ENCODE assay signal across 8 cellular contexts in genomic region chr11:118791015-118791960, GRCh38. TPM values are rescaled to one million over a fixed set of nuclear protein-coding genes. Genes with fewer than 3 reads are reported as not detected.
DNase-seq lines count a peak whose midpoint lies in the region; ATAC-seq, FAIRE-seq and TF ChIP-seq lines count a peak whose summit lies in the region.

DDX6 (minus strand) TSS chr11:118791164; CDS start chr11:118786251, 4,913 bp downstream.

- CTCF ChIA-PET in A549 (lab: Yijun Ruan, JAX), result interaction anchor here (0.6 to 4.1 kb wide), 27 partner anchors 9 to 352 kb away, joined by 3 to 18 read pairs (median 4); partner anchors contain the start of gene BCL9L
- CTCF ChIA-PET in activated CD4-positive, alpha-beta T cell treated with anti-CD3 and anti-CD28 coated beads, Interleukin-2, amount 10 ng/mL, durations not matched to agents 7 days and 5 days (lab: Charles Lee), result interaction anchor here (0.9 to 5.8 kb wide), 14 partner anchors 8 to 209 kb away, joined by 3 to 40 read pairs (median 4); partner anchors contain the start of genes BCL9L and CXCR5

- peak within 1 kb of the TSS; percentile 99 for H3K4me3 Mint-ChIP-seq in activated CD4-positive, alpha-beta T cell treated with anti-CD3 and anti-CD28 coated beads, Interleukin-2, amount 10 ng/mL, durations not matched to agents 7 days and 5 days

- POLR2A ChIA-PET in A549 (lab: Yijun Ruan, JAX), result interaction anchor here (0.5 to 1.7 kb wide), 11 partner anchors 8 to 389 kb away, joined by 3 to 10 read pairs (median 6); partner anchors contain the start of gene BCL9L
- POLR2A ChIA-PET in activated CD4-positive, alpha-beta T cell treated with anti-CD3 and anti-CD28 coated beads, Interleukin-2, amount 10 ng/mL, durations not matched to agents 7 days and 5 days (lab: Charles Lee), result interaction anchor here (0.7 to 3.7 kb wide), 6 partner anchors 64 to 374 kb away, joined by 3 to 15 read pairs (median 5); no protein-coding TSS in a partner anchor

- no peak for FAIRE-seq in A549 (lab: Jason Lieb, UNC)

- TF ChIP-seq CTCF in A549 (IDR thresholded peaks at IDR 0.05) (no peak; the same call in 2 of the 3 replicates), coronary artery (IDR thresholded peaks at IDR 0.05) (no peak)

- peak within 1 kb of the TSS; percentile 100 for H3K27ac Mint-ChIP-seq in activated CD4-positive, alpha-beta T cell treated with anti-CD3 and anti-CD28 coated beads, Interleukin-2, amount 10 ng/mL, durations not matched to agents 7 days and 5 days

- TF ChIP-seq POLR2A in A549 (IDR thresholded peaks at IDR 0.05; ENCODE audit: low read length), result peak; percentile 62

- TF ChIP-seq EP300 in A549 (IDR thresholded peaks at IDR 0.05), result no peak

- DNase-seq in A549 (ENCODE audit: low read depth in 1 of 2, low spot score in 1 of 2) (peak; percentile 62 to 81), NCI-H526 (lab: John Stamatoyannopoulos, UW) (peak; percentile 87 to 98), coronary artery (ENCODE audit: low spot score) (peak; percentile 94), left kidney (ENCODE audit: low read depth, low spot score) (peak; percentile 97)
- peak; percentile 94 for DNase-seq in activated CD4-positive, alpha-beta T cell treated with anti-CD3 and anti-CD28 coated beads, Interleukin-2, amount 10 ng/mL, durations not matched to agents 7 days and 5 days
- peak; percentile 85 to 86 for DNase-seq in stimulated activated CD4-positive, alpha-beta T cell treated with anti-CD3 and anti-CD28 coated beads, Interleukin-1b, Interleukin-23, amount 100 ng/mL, for 4 hours (ENCODE audit: low read depth in 2 of 2)

- H3K9me3 Mint-ChIP-seq in activated CD4-positive, alpha-beta T cell treated with anti-CD3 and anti-CD28 coated beads, Interleukin-2, amount 10 ng/mL, durations not matched to agents 7 days and 5 days, result no peaks in the 10 kb centered on the region

- peak in 1 of 2 experiments; percentile 14; a peak in 1 of 5 replicates for TF ChIP-seq RAD21 in A549 (conservative IDR thresholded peaks at IDR 0.05 in 1 of 2, IDR thresholded peaks at IDR 0.05 in 1 of 2)

- H3K36me3 Mint-ChIP-seq in activated CD4-positive, alpha-beta T cell treated with anti-CD3 and anti-CD28 coated beads, Interleukin-2, amount 10 ng/mL, durations not matched to agents 7 days and 5 days (ENCODE audit: low read depth), result peaks cover 20% of the 10 kb centered on the region

- 2% methylated on average over 20 of the region's 94 CpGs for WGBS in A549 (ENCODE audit: missing lambda C conversion rate)

- H3K27ac ChIP-seq in A549 (peak within 1 kb of the TSS; percentile 100), coronary artery (peak within 1 kb of the TSS; percentile 100)

- peak; percentile 79 to 81 for ATAC-seq in A549
- peak; percentile 44 for ATAC-seq in GM18867 (IDR thresholded peaks at IDR 0.05; ENCODE audit: unreplicated experiment)
- peak; percentile 46 for ATAC-seq in HG03342 (IDR thresholded peaks at IDR 0.05; ENCODE audit: unreplicated experiment)

- no peaks in the 10 kb centered on the region for H3K9me3 ChIP-seq in A549

- peak within 1 kb of the TSS; percentile 69 for H3K4me3 ChIP-seq in A549
- peak within 1 kb of the TSS; percentile 90 for H3K4me3 ChIP-seq in coronary artery

- H3K4me2 ChIP-seq in A549, result peak within 1 kb of the TSS; percentile 91

- H3K4me1 ChIP-seq in A549, result peaks cover 24% of the 10 kb centered on the region

- H3K27me3 Mint-ChIP-seq in activated CD4-positive, alpha-beta T cell treated with anti-CD3 and anti-CD28 coated beads, Interleukin-2, amount 10 ng/mL, durations not matched to agents 7 days and 5 days, result no peaks in the 10 kb centered on the region

- peaks cover 28% of the 10 kb centered on the region for H3K4me1 Mint-ChIP-seq in activated CD4-positive, alpha-beta T cell treated with anti-CD3 and anti-CD28 coated beads, Interleukin-2, amount 10 ng/mL, durations not matched to agents 7 days and 5 days

TF ChIP-seq in A549, 52 proteins besides CTCF, POLR2A, EP300 and RAD21:
- TF ChIP-seq HDAC2 (IDR thresholded peaks at IDR 0.05) (no peak), JUN (IDR thresholded peaks at IDR 0.05) (peak; percentile 47 to 79; a peak in 4 of 5 replicates), PHF8 (IDR thresholded peaks at IDR 0.05; ENCODE audit: borderline replicate concordance, low read depth) (peak; percentile 75; the same call in 1 of the 2 replicates), MYC (IDR thresholded peaks at IDR 0.05; ENCODE audit: borderline replicate concordance, low read length) (peak; percentile 49; the same call in 1 of the 2 replicates), MAX (IDR thresholded peaks at IDR 0.05) (peak; percentile 30), CEBPB (IDR thresholded peaks at IDR 0.05) (peak in 1 of 2 experiments; percentile 8; a peak in 1 of 4 replicates)

RNA-seq across cellular contexts. Expression of gene DDX6, which starts in this region (rescaled TPM):
- polyA plus RNA-seq in A549 (2011; rRNA removed), result 41.4 and 43.8 TPM in 2 replicates
- 3.2 and 4.6 TPM in 2 replicates for polyA plus RNA-seq in A549 (2012; cell fraction: cytosol; rRNA removed)
- polyA plus RNA-seq in A549 (2012; cell fraction: nucleus; rRNA removed), result 3.1 and 5.9 TPM in 2 replicates
- polyA plus RNA-seq in A549 (2017; fragmentation: RNase III; extraction: RNeasy Plus Mini Kit Qiagen cat#74134 plus additional on column Dnase treatment), result 35.1 to 37.7 TPM (median 36.3 TPM) in 3 replicates
- 70.5 and 78.4 TPM in 2 replicates for polyA minus RNA-seq in A549 (2011; rRNA and poly(A)+ RNA removed)
- 100 to 1,000 TPM; 163 to 180 TPM for total RNA-seq in activated CD4-positive, alpha-beta T cell treated with anti-CD3 and anti-CD28 coated beads, Interleukin-2, amount 10 ng/mL, durations not matched to agents 7 days and 5 days

Comparison
In these comparisons a context has a peak if more than half of its experiments do, and no peak if none do; other contexts are left out.
1. Peak in every context shown above with its lines: DNase-seq, ATAC-seq, H3K4me3 ChIP-seq and H3K27ac ChIP-seq.